In the genomic region with DNA sequence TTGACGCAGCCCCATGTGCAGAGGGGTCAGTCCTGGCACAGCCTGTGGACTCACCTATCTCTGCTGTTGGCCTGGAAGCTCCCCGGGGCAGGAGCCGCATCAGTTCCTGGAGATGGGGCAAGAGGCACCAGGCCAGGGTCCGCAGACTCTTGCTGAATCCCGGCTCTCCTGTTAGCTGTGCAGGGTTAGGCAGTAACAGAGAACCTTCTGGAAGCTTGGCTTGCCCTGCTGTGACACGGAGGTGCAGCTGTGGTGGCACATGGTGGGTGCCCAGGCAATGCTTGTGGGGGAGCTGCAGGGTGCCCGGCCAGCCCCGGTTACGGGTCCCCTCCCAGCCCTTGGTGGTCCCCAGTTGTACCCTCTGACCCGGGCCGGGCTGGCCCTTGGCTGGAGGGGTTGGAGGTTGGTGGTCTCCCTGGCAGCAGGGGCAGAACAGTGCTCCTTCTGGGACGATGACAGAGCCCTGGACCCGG, we compare ENCODE assay signal across 19 cellular contexts.
"Had no signal": no experiment of that assay in that cellular context is flagged by ENCODE, and none has a peak within 500 bp of the region (broad histone marks: within the 10 kb centered on the region; RNA-seq: fewer than 3 reads in every experiment).

No MANE protein-coding gene starts in this region.

- DNase-seq: activated CD4-positive, alpha-beta T cell treated with anti-CD3 and anti-CD28 coated beads for 48 hours; activated CD4-positive, CD25-positive, alpha-beta regulatory T cell; activated CD8-positive, alpha-beta T cell treated with anti-CD3 and anti-CD28 coated beads for 36 hours; activated effector memory CD4-positive, alpha-beta T cell treated with Interleukin-2 at 50 U/mL for 16 hours; activated naive CD4-positive, alpha-beta T cell treated with anti-CD3 and anti-CD28 coated beads, Interleukin-2, amount 10 ng/mL, durations not matched to agents 7 days and 5 days; activated naive CD8-positive, alpha-beta T cell treated with anti-CD3 and anti-CD28 coated beads, Interleukin-2, amount 50 U/mL, for 24 hours; activated T-cell treated with anti-CD3 and anti-CD28 coated beads, Interleukin-2, amount 50 U/mL, for 48 hours; anterior cingulate cortex; brain microvascular endothelial cell; erythroblast; kidney glomerular epithelial cell; natural killer cell; stimulated activated CD4-positive, alpha-beta T cell treated with anti-CD3 and anti-CD28 coated beads, Interleukin-4, amount 100 ng/mL, for 4 hours; T-helper 1 cell; T-helper 9 cell; testis had no signal

- H3K4me3 Mint-ChIP-seq: activated CD8-positive, alpha-beta T cell treated with anti-CD3 and anti-CD28 coated beads for 36 hours; activated naive CD4-positive, alpha-beta T cell treated with anti-CD3 and anti-CD28 coated beads, Interleukin-2, amount 10 ng/mL, durations not matched to agents 7 days and 5 days; activated naive CD8-positive, alpha-beta T cell treated with anti-CD3 and anti-CD28 coated beads, Interleukin-2, amount 50 U/mL, for 24 hours; central memory CD8-positive, alpha-beta T cell; natural killer cell; stimulated activated memory B cell treated with anti-CD40 and anti-IgM and Interleukin-4, amounts not matched to agents 10 μg/mL and 1 μg/mL and 100 μg/mL, for 72 hours; type B pancreatic cell had no signal

- H3K9me3 Mint-ChIP-seq: activated CD8-positive, alpha-beta T cell treated with anti-CD3 and anti-CD28 coated beads for 36 hours; activated naive CD4-positive, alpha-beta T cell treated with anti-CD3 and anti-CD28 coated beads, Interleukin-2, amount 10 ng/mL, durations not matched to agents 7 days and 5 days; central memory CD8-positive, alpha-beta T cell; natural killer cell; stimulated activated memory B cell treated with anti-CD40 and anti-IgM and Interleukin-4, amounts not matched to agents 10 μg/mL and 1 μg/mL and 100 μg/mL, for 72 hours; type B pancreatic cell had no signal

- ATAC-seq: activated CD8-positive, alpha-beta T cell treated with anti-CD3 and anti-CD28 coated beads for 36 hours; activated naive CD8-positive, alpha-beta T cell treated with anti-CD3 and anti-CD28 coated beads, Interleukin-2, amount 50 U/mL, for 24 hours; natural killer cell; stimulated activated memory B cell treated with anti-CD40 and anti-IgM and Interleukin-4, amounts not matched to agents 10 μg/mL and 1 μg/mL and 100 μg/mL, for 72 hours had no signal

- H3K36me3 Mint-ChIP-seq: activated naive CD4-positive, alpha-beta T cell treated with anti-CD3 and anti-CD28 coated beads, Interleukin-2, amount 10 ng/mL, durations not matched to agents 7 days and 5 days; natural killer cell; stimulated activated memory B cell treated with anti-CD40 and anti-IgM and Interleukin-4, amounts not matched to agents 10 μg/mL and 1 μg/mL and 100 μg/mL, for 72 hours; type B pancreatic cell had no signal

- H3K4me1 Mint-ChIP-seq: activated naive CD4-positive, alpha-beta T cell treated with anti-CD3 and anti-CD28 coated beads, Interleukin-2, amount 10 ng/mL, durations not matched to agents 7 days and 5 days; activated naive CD8-positive, alpha-beta T cell treated with anti-CD3 and anti-CD28 coated beads, Interleukin-2, amount 50 U/mL, for 24 hours; central memory CD8-positive, alpha-beta T cell; natural killer cell; stimulated activated memory B cell treated with anti-CD40 and anti-IgM and Interleukin-4, amounts not matched to agents 10 μg/mL and 1 μg/mL and 100 μg/mL, for 72 hours had no signal

- H3K27ac Mint-ChIP-seq: activated CD8-positive, alpha-beta T cell treated with anti-CD3 and anti-CD28 coated beads for 36 hours; activated naive CD4-positive, alpha-beta T cell treated with anti-CD3 and anti-CD28 coated beads, Interleukin-2, amount 10 ng/mL, durations not matched to agents 7 days and 5 days; activated naive CD8-positive, alpha-beta T cell treated with anti-CD3 and anti-CD28 coated beads, Interleukin-2, amount 50 U/mL, for 24 hours; natural killer cell; stimulated activated memory B cell treated with anti-CD40 and anti-IgM and Interleukin-4, amounts not matched to agents 10 μg/mL and 1 μg/mL and 100 μg/mL, for 72 hours; type B pancreatic cell had no signal

- H3K27me3 Mint-ChIP-seq: activated CD8-positive, alpha-beta T cell treated with anti-CD3 and anti-CD28 coated beads for 36 hours; activated naive CD4-positive, alpha-beta T cell treated with anti-CD3 and anti-CD28 coated beads, Interleukin-2, amount 10 ng/mL, durations not matched to agents 7 days and 5 days had no signal
